In genomic region chr6:31669676-31670075, GRCh38 we compare ENCODE assay signal across 13 cellular contexts. TPM values are rescaled to one million over a fixed set of nuclear protein-coding genes. Genes with fewer than 3 reads are reported as not detected.
DNase-seq lines count a peak whose midpoint lies in the region; ATAC-seq, FAIRE-seq and TF ChIP-seq lines count a peak whose summit lies in the region.
"Had no signal": no experiment of that assay in that cellular context is flagged by ENCODE, and none has a peak within 500 bp of the region (broad histone marks: within the 10 kb centered on the region; RNA-seq: fewer than 3 reads in every experiment).

LY6G5B (plus strand) TSS chr6:31669976; CDS start chr6:31670951, 975 bp downstream.

- FAIRE-seq in K562 (lab: Jason Lieb, UNC), result no peak

- H3K9me3 ChIP-seq in K562 (replicated peaks; ENCODE audit: control insufficient read depth, insufficient read depth, low read depth, low read length) (no peaks in the 10 kb centered on the region), trophoblast cell (ENCODE audit: insufficient read depth, low read depth, low read length) (no peaks in the 10 kb centered on the region)

- H2BK120ac ChIP-seq in trophoblast cell (ENCODE audit: insufficient read depth, low read length, poor library complexity), result no peak within 1 kb of the TSS

- no peak within 1 kb of the TSS for H2BK5ac ChIP-seq in trophoblast cell (ENCODE audit: low read depth, low read length, poor library complexity)

- no peak for DNase-seq in T-helper 1 cell
- no peak for DNase-seq in K562 (ENCODE audit: extremely low read depth in 1 of 4, low spot score in 3 of 4)
- DNase-seq in trophoblast cell, result no peak
- DNase-seq in kidney tubule cell (ENCODE audit: low spot score), result no peak
- no peak for DNase-seq in NCI-H187 treated with DMSO at 0.1 percent for 48 hours (lab: John Stamatoyannopoulos, UW)
- no peak for DNase-seq in NCI-H1105 (lab: John Stamatoyannopoulos, UW)
- DNase-seq: 8988T; activated CD4-positive, alpha-beta T cell treated with anti-CD3 and anti-CD28 coated beads, Interleukin-2, amount 50 U/mL, for 48 hours; cortex of kidney; nucleus accumbens; substantia nigra had no signal

- H3K36me3 ChIP-seq in K562 (ENCODE audit: control insufficient read depth, insufficient read depth, low read length) (peaks cover 71% of the 10 kb centered on the region), trophoblast cell (ENCODE audit: control insufficient read depth in 1 of 2, insufficient read depth in 2 of 2, low read length in 2 of 2) (peaks cover 53 to 62% of the 10 kb centered on the region in 2 experiments)

- H4K91ac ChIP-seq in trophoblast cell (ENCODE audit: low read depth, low read length), result no peak within 1 kb of the TSS

- H3K27me3 ChIP-seq in K562 (ENCODE audit: control insufficient read depth in 2 of 2, insufficient read depth in 2 of 2, low read length in 2 of 2) (no peaks in the 10 kb centered on the region), trophoblast cell (ENCODE audit: insufficient read depth, low read length) (no peaks in the 10 kb centered on the region)

- no peak within 1 kb of the TSS for H3K23ac ChIP-seq in trophoblast cell (ENCODE audit: low read length)

- WGBS in K562 (ENCODE audit: insufficient coverage, low coverage, missing lambda C conversion rate), result 83% methylated on average over 8 of the region's 8 CpGs
- WGBS in trophoblast cell (ENCODE audit: extremely low coverage, insufficient coverage, insufficient read length), result 100% methylated on average over 2 of the region's 8 CpGs

- H4K12ac ChIP-seq in trophoblast cell (ENCODE audit: low read depth, low read length), result no peak within 1 kb of the TSS

- no peak for TF ChIP-seq EP300 in K562 (IDR thresholded peaks at IDR 0.05; ENCODE audit: low read length)

- H2BK12ac ChIP-seq in trophoblast cell (ENCODE audit: low read length), result no peak within 1 kb of the TSS

- no peak within 1 kb of the TSS for H3K4me2 ChIP-seq in K562 (ENCODE audit: insufficient read depth, low read length)
- no peak within 1 kb of the TSS for H3K4me2 ChIP-seq in trophoblast cell (ENCODE audit: low read length)

- H3K79me1 ChIP-seq in trophoblast cell (ENCODE audit: low read length), result peaks cover 12% of the 10 kb centered on the region

- no peak within 1 kb of the TSS for H3K14ac ChIP-seq in trophoblast cell (ENCODE audit: low read length)

- no peak within 1 kb of the TSS for H4K8ac ChIP-seq in trophoblast cell (ENCODE audit: low read depth, low read length)

- H3K9ac ChIP-seq in K562 (ENCODE audit: insufficient read depth in 1 of 2, low read depth in 2 of 2, low read length in 2 of 2) (peak within 1 kb of the TSS in 1 of 2 experiments; percentile 69; a peak in 2 of 4 replicates), trophoblast cell (ENCODE audit: low read length) (peak within 1 kb of the TSS; percentile 28)

- TF ChIP-seq CTCF in K562 (IDR thresholded peaks at IDR 0.05 in 2 of 3, conservative IDR thresholded peaks at IDR 0.05 in 1 of 3; ENCODE audit: insufficient read depth in 2 of 3, low read depth in 1 of 3, low read length in 3 of 3), result no peak

- no peaks in the 10 kb centered on the region for H3K36me3 Mint-ChIP-seq in IgD-negative memory B cell

- peak within 1 kb of the TSS in 2 of 3 donors; percentile 26 to 45 for H3K27ac Mint-ChIP-seq in IgD-negative memory B cell

- in situ Hi-C loops in K562 (cut with MboI), result no loop called here

- no peak within 1 kb of the TSS for H3K18ac ChIP-seq in trophoblast cell (ENCODE audit: low read length)

- H3K27ac ChIP-seq in K562 (ENCODE audit: extremely low read depth, low read depth, low read length), result no peak within 1 kb of the TSS
- no peak within 1 kb of the TSS for H3K27ac ChIP-seq in trophoblast cell (ENCODE audit: low read depth, low read length)

- intact Hi-C loops in T-helper 1 cell treated with Interleukin-12 subunit alpha and Interleukin-12 subunit beta and Interleukin-4 antibody, amounts not matched to agents 30 ng/mL and 1 ng/mL, for 36 hours (cut with micrococcal nuclease), result loop anchor here (5.0 to 10.0 kb wide), 5 partner anchors 508 to 1745 kb away; partner anchors contain the start of genes ABCF1, AGPAT1, CUTA and MDC1
- intact Hi-C loops in K562 (cut with micrococcal nuclease), result loop anchor here (10.0 kb wide), 1 partner anchor 505 kb away; the partner anchor contains the start of genes AGPAT1 and RNF5

- H3K4me3 ChIP-seq in K562 (no peak within 1 kb of the TSS), trophoblast cell (ENCODE audit: low read depth, low read length) (no peak within 1 kb of the TSS)

- H3K9me3 Mint-ChIP-seq in IgD-negative memory B cell, result no peaks in the 10 kb centered on the region

- BruUV-seq in K562 (replicated peaks; lab: Mats Ljungman, UMichigan), result no TSS peak

- peaks cover 13 to 24% (median 14%) of the 10 kb centered on the region in 3 donors for H3K4me1 Mint-ChIP-seq in IgD-negative memory B cell

- H2AK5ac ChIP-seq in trophoblast cell (ENCODE audit: low read length), result no peak within 1 kb of the TSS

- CTCF ChIA-PET in K562 (lab: Yijun Ruan, JAX; ENCODE audit: low intra/inter-chr PET ratio), result no interaction called here

- peaks cover 1% of the 10 kb centered on the region for H3K27me3 Mint-ChIP-seq in IgD-negative memory B cell

- no peak for ATAC-seq in K562

- H3K4me1 ChIP-seq in K562 (replicated peaks in 1 of 2; ENCODE audit: control insufficient read depth in 2 of 2, insufficient read depth in 2 of 2, low read length in 2 of 2), result peaks cover 5 to 11% of the 10 kb centered on the region in 2 experiments; a peak in 3 of 5 replicates
- H3K4me1 ChIP-seq in trophoblast cell (ENCODE audit: control insufficient read depth in 1 of 2, insufficient read depth in 2 of 2, low read length in 2 of 2), result peaks cover 2 to 5% of the 10 kb centered on the region in 2 experiments

- no peaks in the 10 kb centered on the region for H3K9me1 ChIP-seq in K562 (ENCODE audit: control insufficient read depth, insufficient read depth, low read length)

- POLR2A ChIA-PET in K562 (lab: Yijun Ruan, JAX), result interaction anchor here (0.6 to 2.6 kb wide), 13 partner anchors 8 to 174 kb away, joined by 3 to 14 read pairs (median 3); partner anchors contain the start of genes ABHD16A, C6orf47, LSM2 and MSH5

- TF ChIP-seq RAD21 in K562 (CRISPR knock-in tag; conservative IDR thresholded peaks at IDR 0.05 in 1 of 2, IDR thresholded peaks at IDR 0.05 in 1 of 2), result no peak

- H3K4me3 Mint-ChIP-seq in IgD-negative memory B cell, result peak within 1 kb of the TSS in 1 of 4 donors; percentile 43

- H3K79me2 ChIP-seq in K562 (ENCODE audit: control insufficient read depth, insufficient read depth, low read length) (peaks cover 45% of the 10 kb centered on the region), trophoblast cell (ENCODE audit: control insufficient read depth, insufficient read depth, low read length, poor library complexity) (peaks cover 11% of the 10 kb centered on the region)

- H4K20me1 ChIP-seq in K562 (replicated peaks; ENCODE audit: control insufficient read depth, insufficient read depth, low read length), result 0 out of 2 replicates have a peak, but pooled peaks cover 3% of the 10 kb centered on the region

- H3K4ac ChIP-seq in trophoblast cell (ENCODE audit: low read depth, low read length), result no peak within 1 kb of the TSS

- no peak for TF ChIP-seq POLR2A in K562 (conservative IDR thresholded peaks at IDR 0.05)

- H2AFZ ChIP-seq in K562 (ENCODE audit: low read depth, low read length) (no peak within 1 kb of the TSS), trophoblast cell (ENCODE audit: insufficient read depth, low read length, poor library complexity) (no peak within 1 kb of the TSS)

TF ChIP-seq in K562, 482 proteins besides CTCF, POLR2A, EP300 and RAD21:
- TF ChIP-seq NCOA4 (IDR thresholded peaks at IDR 0.05; ENCODE audit: partially characterized antibody) (no peak), EHMT2 (IDR thresholded peaks at IDR 0.05) (no peak), FOXM1 (IDR thresholded peaks at IDR 0.05; ENCODE audit: low read depth) (no peak), FOXM1 (CRISPR knock-in tag; IDR thresholded peaks at IDR 0.05; ENCODE audit: low read depth) (0 out of 2 replicates have a peak, but pooled peaks have one; percentile 35), RBFOX2 (IDR thresholded peaks at IDR 0.05; ENCODE audit: low read depth, low read length) (peak; percentile 46), POLR2AphosphoS2 (IDR thresholded peaks at IDR 0.05; ENCODE audit: low read length) (0 out of 2 replicates have a peak, but pooled peaks have one; percentile 6)

RNA-seq across cellular contexts. Expression of gene LY6G5B, which starts in this region (rescaled TPM):
- 27.5 and 29.1 TPM in 2 replicates for total RNA-seq in T-helper 1 cell treated with Interleukin-12 subunit alpha and Interleukin-12 subunit beta and Interleukin-4 antibody, amounts not matched to agents 30 ng/mL and 1 ng/mL, for 36 hours
- polyA plus RNA-seq in IgD-negative memory B cell, result 0.49 TPM
- 184 and 285 TPM in 2 replicates for total RNA-seq in K562 (2011; cell fraction: chromatin; rRNA removed; ENCODE audit: low replicate concordance)
- 96.9 and 102 TPM in 2 replicates for total RNA-seq in K562 (2011; cell fraction: nucleolus; rRNA removed)
- total RNA-seq in K562 (2011; cell fraction: nucleoplasm; rRNA removed), result 162 and 291 TPM in 2 replicates
- total RNA-seq in K562 (2014; rRNA removed), result 6.0 and 6.3 TPM in 2 replicates
- 7.5 and 9.0 TPM in 2 replicates for total RNA-seq in K562 (2014; rRNA removed; fragmentation: Illumina TruSeq; extraction: Trizol)
- total RNA-seq in K562 (2015; rRNA removed; fragmentation: Illumina TruSeq; extraction: Trizol), result 6.0 and 7.9 TPM in 2 replicates
- 18.4 and 24.6 TPM in 2 replicates for total RNA-seq in K562 (2021)
- polyA plus RNA-seq in K562 (2011; rRNA removed), result 14.6 and 22.5 TPM in 2 replicates
- 5.2 and 9.9 TPM in 2 replicates for polyA plus RNA-seq in K562 (2011; cell fraction: cytosol; rRNA removed)
- 157 and 230 TPM in 2 replicates for polyA plus RNA-seq in K562 (2011; cell fraction: nucleus; rRNA removed)
- polyA plus RNA-seq in K562 (2012), result 35.6 and 41.6 TPM in 2 replicates
- polyA plus RNA-seq in K562 (2014; fragmentation: Illumina TruSeq; extraction: Trizol), result 25.9 and 27.0 TPM in 2 replicates
- polyA plus RNA-seq in K562 (2014; fragmentation: Nextera tagmentation; extraction: Ambion mirVana), result 1 to 10 TPM; 6.6 to 7.2 TPM
- 16.8 and 19.9 TPM in 2 replicates for polyA plus RNA-seq in K562 (2014; rRNA removed)
- polyA minus RNA-seq in K562 (2011; rRNA and poly(A)+ RNA removed), result 15.7 and 17.5 TPM in 2 replicates
- 2.4 and 7.8 TPM in 2 replicates for polyA minus RNA-seq in K562 (2011; cell fraction: cytosol; rRNA and poly(A)+ RNA removed)
- 17.2 and 24.9 TPM in 2 replicates for polyA minus RNA-seq in K562 (2011; cell fraction: nucleus; rRNA and poly(A)+ RNA removed)
- polyA plus RNA-seq in trophoblast cell (2013), result 6.7 and 7.3 TPM in 2 replicates
